ENCODE assay signal across 1 cellular context in genomic region chr17:35063514-35064223, GRCh38.
TF ChIP-seq lines count a peak whose summit lies in the region.

A gene with protein sequence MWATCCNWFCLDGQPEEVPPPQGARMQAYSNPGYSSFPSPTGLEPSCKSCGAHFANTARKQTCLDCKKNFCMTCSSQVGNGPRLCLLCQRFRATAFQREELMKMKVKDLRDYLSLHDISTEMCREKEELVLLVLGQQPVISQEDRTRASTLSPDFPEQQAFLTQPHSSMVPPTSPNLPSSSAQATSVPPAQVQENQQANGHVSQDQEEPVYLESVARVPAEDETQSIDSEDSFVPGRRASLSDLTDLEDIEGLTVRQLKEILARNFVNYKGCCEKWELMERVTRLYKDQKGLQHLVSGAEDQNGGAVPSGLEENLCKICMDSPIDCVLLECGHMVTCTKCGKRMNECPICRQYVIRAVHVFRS (minus strand): TSS chr17:35063707. CDS start chr17:35026553, 37,154 bp downstream.

TF ChIP-seq in K562, 482 proteins besides CTCF, POLR2A, EP300 and RAD21 (continued from another document and continues in another):
- TF ChIP-seq CEBPG (CRISPR knock-in tag; IDR thresholded peaks at IDR 0.05) (peak; percentile 87), CEBPG (tag; conservative IDR thresholded peaks at IDR 0.05 in 1 of 2, IDR thresholded peaks at IDR 0.05 in 1 of 2) (peak; percentile 95 to 98), SIN3A (IDR thresholded peaks at IDR 0.05; ENCODE audit: borderline replicate concordance in 2 of 2, control insufficient read depth in 1 of 2, low read depth in 2 of 2, low read length in 2 of 2) (no peak), CBFA2T2 (conservative IDR thresholded peaks at IDR 0.05) (0 out of 2 replicates have a peak, but pooled peaks have one; percentile 4), ATF1 (CRISPR knock-in tag; IDR thresholded peaks at IDR 0.05) (no peak), ATF1 (tag; IDR thresholded peaks at IDR 0.05) (peak; percentile 46), NEUROD1 (IDR thresholded peaks at IDR 0.05; ENCODE audit: borderline replicate concordance, low read depth, low read length, partially characterized antibody) (peak; percentile 41), C11orf30 (IDR thresholded peaks at IDR 0.05; ENCODE audit: low read depth) (peak; percentile 92), HEY1 (CRISPR knock-in tag; IDR thresholded peaks at IDR 0.05; ENCODE audit: borderline replicate concordance) (no peak), MECOM (CRISPR knock-in tag; IDR thresholded peaks at IDR 0.05) (peak; percentile 6; the same call in 1 of the 2 replicates), TRIM24 (IDR thresholded peaks at IDR 0.05) (peak; percentile 49 to 73; a peak in 3 of 4 replicates), EP400 (IDR thresholded peaks at IDR 0.05) (peak; percentile 64), ARID3A (IDR thresholded peaks at IDR 0.05; ENCODE audit: borderline replicate concordance, low read depth, low read length) (peak; percentile 57; the same call in 1 of the 2 replicates), BACH1 (tag; IDR thresholded peaks at IDR 0.05) (peak; percentile 95), TOE1 (IDR thresholded peaks at IDR 0.05; ENCODE audit: borderline replicate concordance) (no peak), TOE1 (CRISPR knock-in tag; IDR thresholded peaks at IDR 0.05; ENCODE audit: borderline replicate concordance, low read depth) (no peak), KLF16 (IDR thresholded peaks at IDR 0.05) (peak; percentile 69), HMBOX1 (IDR thresholded peaks at IDR 0.05) (peak; percentile 93), ZKSCAN8 (CRISPR knock-in tag; IDR thresholded peaks at IDR 0.05) (peak; percentile 4; the same call in 1 of the 2 replicates), TAF7 (tag; IDR thresholded peaks at IDR 0.05) (peak; percentile 20; the same call in 1 of the 2 replicates), MAZ (CRISPR knock-in tag; conservative IDR thresholded peaks at IDR 0.05 in 1 of 2, IDR thresholded peaks at IDR 0.05 in 1 of 2) (peak; percentile 30 to 31; a peak in 1 of 4 replicates), CHD4 (IDR thresholded peaks at IDR 0.05; ENCODE audit: insufficient read depth, insufficient replicate concordance, low read depth, low read length, poor library complexity, severe bottlenecking) (no peak), MAFG (tag; conservative IDR thresholded peaks at IDR 0.05) (peak; percentile 80), CBFA2T3 (IDR thresholded peaks at IDR 0.05) (peak; percentile 62), LEF1 (IDR thresholded peaks at IDR 0.05) (peak; percentile 40; the same call in 1 of the 2 replicates), SMARCE1 (IDR thresholded peaks at IDR 0.05) (peak; percentile 89), HDAC1 (IDR thresholded peaks at IDR 0.05) (peak in 1 of 2 experiments; percentile 38; a peak in 1 of 4 replicates), ELF2 (CRISPR knock-in tag; IDR thresholded peaks at IDR 0.05) (0 out of 2 replicates have a peak, but pooled peaks have one; percentile 9), IRF2 (CRISPR knock-in tag; IDR thresholded peaks at IDR 0.05) (no peak), NFE2 (IDR thresholded peaks at IDR 0.05; ENCODE audit: low read depth) (peak; percentile 96), FOXK2 (conservative IDR thresholded peaks at IDR 0.05 in 1 of 2, IDR thresholded peaks at IDR 0.05 in 1 of 2; ENCODE audit: low read depth in 2 of 2) (peak; percentile 61 to 84; a peak in 3 of 4 replicates), TAL1 (IDR thresholded peaks at IDR 0.05) (peak; percentile 10; the same call in 1 of the 2 replicates), SOX6 (IDR thresholded peaks at IDR 0.05) (peak; percentile 53), ZNF644 (tag; IDR thresholded peaks at IDR 0.05; ENCODE audit: low read depth) (peak; percentile 61; the same call in 1 of the 2 replicates), TEAD1 (CRISPR knock-in tag; IDR thresholded peaks at IDR 0.05) (peak in 1 of 2 experiments; percentile 49; a peak in 1 of 4 replicates), SMARCB1 (IDR thresholded peaks at IDR 0.05; ENCODE audit: insufficient read length, low read depth) (no peak), CXXC5 (CRISPR knock-in tag; IDR thresholded peaks at IDR 0.05) (peak; percentile 58), NFE2L1 (tag; IDR thresholded peaks at IDR 0.05; ENCODE audit: borderline replicate concordance, low read depth) (peak; percentile 2; the same call in 1 of the 2 replicates), KDM1A (IDR thresholded peaks at IDR 0.05) (peak; percentile 60 to 66), HDAC8 (tag; IDR thresholded peaks at IDR 0.05) (0 out of 2 replicates have a peak, but pooled peaks have one; percentile 36), UBTF (IDR thresholded peaks at IDR 0.05; ENCODE audit: borderline replicate concordance in 1 of 2, low read depth in 2 of 2, low read length in 2 of 2) (0 out of 4 replicates have a peak, but pooled peaks of 1 of the 2 experiments have one; percentile 47), DMBX1 (CRISPR knock-in tag; IDR thresholded peaks at IDR 0.05; ENCODE audit: borderline replicate concordance) (peak; percentile 72; the same call in 1 of the 2 replicates), TAF1 (IDR thresholded peaks at IDR 0.05; ENCODE audit: control insufficient read depth, extremely low read depth, insufficient read depth, low read length, severe bottlenecking) (peak; percentile 67), NCOR1 (IDR thresholded peaks at IDR 0.05) (0 out of 2 replicates have a peak, but pooled peaks have one; percentile 42), ARID2 (IDR thresholded peaks at IDR 0.05) (no peak; the same call in 1 of the 2 replicates), FOXP1 (CRISPR knock-in tag; IDR thresholded peaks at IDR 0.05) (no peak), PHB (CRISPR knock-in tag; IDR thresholded peaks at IDR 0.05) (no peak), NFRKB (IDR thresholded peaks at IDR 0.05; ENCODE audit: low read depth) (peak; percentile 81; the same call in 1 of the 2 replicates), TAF9B (IDR thresholded peaks at IDR 0.05; ENCODE audit: partially characterized antibody) (peak; percentile 31), MTA3 (IDR thresholded peaks at IDR 0.05; ENCODE audit: borderline replicate concordance) (peak; percentile 82; the same call in 1 of the 2 replicates)
- TF ChIP-seq, protein P1, sequence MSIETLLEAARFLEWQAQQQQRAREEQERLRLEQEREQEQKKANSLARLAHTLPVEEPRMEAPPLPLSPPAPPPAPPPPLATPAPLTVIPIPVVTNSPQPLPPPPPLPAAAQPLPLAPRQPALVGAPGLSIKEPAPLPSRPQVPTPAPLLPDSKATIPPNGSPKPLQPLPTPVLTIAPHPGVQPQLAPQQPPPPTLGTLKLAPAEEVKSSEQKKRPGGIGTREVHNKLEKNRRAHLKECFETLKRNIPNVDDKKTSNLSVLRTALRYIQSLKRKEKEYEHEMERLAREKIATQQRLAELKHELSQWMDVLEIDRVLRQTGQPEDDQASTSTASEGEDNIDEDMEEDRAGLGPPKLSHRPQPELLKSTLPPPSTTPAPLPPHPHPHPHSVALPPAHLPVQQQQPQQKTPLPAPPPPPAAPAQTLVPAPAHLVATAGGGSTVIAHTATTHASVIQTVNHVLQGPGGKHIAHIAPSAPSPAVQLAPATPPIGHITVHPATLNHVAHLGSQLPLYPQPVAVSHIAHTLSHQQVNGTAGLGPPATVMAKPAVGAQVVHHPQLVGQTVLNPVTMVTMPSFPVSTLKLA (conservative IDR thresholded peaks at IDR 0.05) = peak in 1 of 2 experiments; percentile 41; a peak in 2 of 4 replicates
- TF ChIP-seq, protein P2, sequence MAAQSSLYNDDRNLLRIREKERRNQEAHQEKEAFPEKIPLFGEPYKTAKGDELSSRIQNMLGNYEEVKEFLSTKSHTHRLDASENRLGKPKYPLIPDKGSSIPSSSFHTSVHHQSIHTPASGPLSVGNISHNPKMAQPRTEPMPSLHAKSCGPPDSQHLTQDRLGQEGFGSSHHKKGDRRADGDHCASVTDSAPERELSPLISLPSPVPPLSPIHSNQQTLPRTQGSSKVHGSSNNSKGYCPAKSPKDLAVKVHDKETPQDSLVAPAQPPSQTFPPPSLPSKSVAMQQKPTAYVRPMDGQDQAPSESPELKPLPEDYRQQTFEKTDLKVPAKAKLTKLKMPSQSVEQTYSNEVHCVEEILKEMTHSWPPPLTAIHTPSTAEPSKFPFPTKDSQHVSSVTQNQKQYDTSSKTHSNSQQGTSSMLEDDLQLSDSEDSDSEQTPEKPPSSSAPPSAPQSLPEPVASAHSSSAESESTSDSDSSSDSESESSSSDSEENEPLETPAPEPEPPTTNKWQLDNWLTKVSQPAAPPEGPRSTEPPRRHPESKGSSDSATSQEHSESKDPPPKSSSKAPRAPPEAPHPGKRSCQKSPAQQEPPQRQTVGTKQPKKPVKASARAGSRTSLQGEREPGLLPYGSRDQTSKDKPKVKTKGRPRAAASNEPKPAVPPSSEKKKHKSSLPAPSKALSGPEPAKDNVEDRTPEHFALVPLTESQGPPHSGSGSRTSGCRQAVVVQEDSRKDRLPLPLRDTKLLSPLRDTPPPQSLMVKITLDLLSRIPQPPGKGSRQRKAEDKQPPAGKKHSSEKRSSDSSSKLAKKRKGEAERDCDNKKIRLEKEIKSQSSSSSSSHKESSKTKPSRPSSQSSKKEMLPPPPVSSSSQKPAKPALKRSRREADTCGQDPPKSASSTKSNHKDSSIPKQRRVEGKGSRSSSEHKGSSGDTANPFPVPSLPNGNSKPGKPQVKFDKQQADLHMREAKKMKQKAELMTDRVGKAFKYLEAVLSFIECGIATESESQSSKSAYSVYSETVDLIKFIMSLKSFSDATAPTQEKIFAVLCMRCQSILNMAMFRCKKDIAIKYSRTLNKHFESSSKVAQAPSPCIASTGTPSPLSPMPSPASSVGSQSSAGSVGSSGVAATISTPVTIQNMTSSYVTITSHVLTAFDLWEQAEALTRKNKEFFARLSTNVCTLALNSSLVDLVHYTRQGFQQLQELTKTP (IDR thresholded peaks at IDR 0.05; ENCODE audit: low read depth in 1 of 2, partially characterized antibody in 2 of 2) = peak in 1 of 2 experiments; percentile 18
- TF ChIP-seq, protein P3, sequence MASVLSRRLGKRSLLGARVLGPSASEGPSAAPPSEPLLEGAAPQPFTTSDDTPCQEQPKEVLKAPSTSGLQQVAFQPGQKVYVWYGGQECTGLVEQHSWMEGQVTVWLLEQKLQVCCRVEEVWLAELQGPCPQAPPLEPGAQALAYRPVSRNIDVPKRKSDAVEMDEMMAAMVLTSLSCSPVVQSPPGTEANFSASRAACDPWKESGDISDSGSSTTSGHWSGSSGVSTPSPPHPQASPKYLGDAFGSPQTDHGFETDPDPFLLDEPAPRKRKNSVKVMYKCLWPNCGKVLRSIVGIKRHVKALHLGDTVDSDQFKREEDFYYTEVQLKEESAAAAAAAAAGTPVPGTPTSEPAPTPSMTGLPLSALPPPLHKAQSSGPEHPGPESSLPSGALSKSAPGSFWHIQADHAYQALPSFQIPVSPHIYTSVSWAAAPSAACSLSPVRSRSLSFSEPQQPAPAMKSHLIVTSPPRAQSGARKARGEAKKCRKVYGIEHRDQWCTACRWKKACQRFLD (CRISPR knock-in tag; IDR thresholded peaks at IDR 0.05) = peak; percentile 73; the same call in 1 of the 2 replicates
- TF ChIP-seq, protein P4, sequence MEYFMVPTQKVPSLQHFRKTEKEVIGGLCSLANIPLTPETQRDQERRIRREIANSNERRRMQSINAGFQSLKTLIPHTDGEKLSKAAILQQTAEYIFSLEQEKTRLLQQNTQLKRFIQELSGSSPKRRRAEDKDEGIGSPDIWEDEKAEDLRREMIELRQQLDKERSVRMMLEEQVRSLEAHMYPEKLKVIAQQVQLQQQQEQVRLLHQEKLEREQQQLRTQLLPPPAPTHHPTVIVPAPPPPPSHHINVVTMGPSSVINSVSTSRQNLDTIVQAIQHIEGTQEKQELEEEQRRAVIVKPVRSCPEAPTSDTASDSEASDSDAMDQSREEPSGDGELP (CRISPR knock-in tag; IDR thresholded peaks at IDR 0.05; ENCODE audit: borderline replicate concordance) = peak; percentile 48
- TF ChIP-seq, protein P5, sequence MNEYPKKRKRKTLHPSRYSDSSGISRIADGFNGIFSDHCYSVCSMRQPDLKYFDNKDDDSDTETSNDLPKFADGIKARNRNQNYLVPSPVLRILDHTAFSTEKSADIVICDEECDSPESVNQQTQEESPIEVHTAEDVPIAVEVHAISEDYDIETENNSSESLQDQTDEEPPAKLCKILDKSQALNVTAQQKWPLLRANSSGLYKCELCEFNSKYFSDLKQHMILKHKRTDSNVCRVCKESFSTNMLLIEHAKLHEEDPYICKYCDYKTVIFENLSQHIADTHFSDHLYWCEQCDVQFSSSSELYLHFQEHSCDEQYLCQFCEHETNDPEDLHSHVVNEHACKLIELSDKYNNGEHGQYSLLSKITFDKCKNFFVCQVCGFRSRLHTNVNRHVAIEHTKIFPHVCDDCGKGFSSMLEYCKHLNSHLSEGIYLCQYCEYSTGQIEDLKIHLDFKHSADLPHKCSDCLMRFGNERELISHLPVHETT (CRISPR knock-in tag; conservative IDR thresholded peaks at IDR 0.05 in 1 of 2, IDR thresholded peaks at IDR 0.05 in 1 of 2) = peak in 1 of 2 experiments; percentile 20; a peak in 1 of 4 replicates
